9 cellular contexts compared by ENCODE assay signal in the genomic region with DNA sequence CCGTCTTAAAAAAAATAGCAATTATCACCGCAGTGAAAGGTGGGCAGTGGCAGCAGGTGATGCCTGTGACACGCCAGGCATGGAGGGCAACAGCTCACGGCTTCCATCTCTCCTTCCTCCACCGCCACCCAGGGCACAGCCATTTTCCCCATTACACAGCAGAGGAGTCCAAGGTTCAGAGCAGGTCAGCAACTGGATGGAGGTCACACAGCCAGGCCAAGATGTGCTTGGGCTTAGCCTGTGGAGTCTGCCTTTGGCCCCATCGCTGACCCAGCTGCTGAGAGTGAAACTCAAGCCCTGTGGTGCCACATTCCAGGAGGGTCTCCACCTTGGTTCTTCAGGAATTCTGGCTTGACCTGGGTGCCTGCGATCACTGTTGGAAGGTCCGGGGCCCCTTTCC.
"Had no signal": no experiment of that assay in that cellular context is flagged by ENCODE, and none has a peak within 500 bp of the region (broad histone marks: within the 10 kb centered on the region; RNA-seq: fewer than 3 reads in every experiment).

No MANE protein-coding gene starts in this region.

- H2AFZ ChIP-seq: GM23248 had no signal

- DNase-seq: GM23248, GOT3, H7, HFFc6, IMR-90, KBM-7 had no signal

- H3K36me3 ChIP-seq: HAP-1 had no signal

- H3K9me3 ChIP-seq: HAP-1 had no signal

- ATAC-seq: HCT116 had no signal

- H3K4me1 ChIP-seq: HAP-1 had no signal

- H3K4me3 ChIP-seq: GM23248, HAP-1 had no signal

- H3K9ac ChIP-seq: GM23248 had no signal

- H3K27ac ChIP-seq: GM23248, HL-60 had no signal
